In genomic region chr12:88111074-88111652, GRCh38 we compare ENCODE assay signal across 7 cellular contexts. TPM values are rescaled to one million over a fixed set of nuclear protein-coding genes. Genes with fewer than 3 reads are reported as not detected.
DNase-seq lines count a peak whose midpoint lies in the region; ATAC-seq and TF ChIP-seq lines count a peak whose summit lies in the region.

No MANE protein-coding gene starts in this region.

- H3K9me2 ChIP-seq in hepatocyte (replicated peaks; ENCODE audit: insufficient read depth), result no peaks in the 10 kb centered on the region

- H3K27me3 ChIP-seq in KMS-11 (ENCODE audit: insufficient read depth, low read depth), result no peaks in the 10 kb centered on the region
- no peaks in the 10 kb centered on the region for H3K27me3 ChIP-seq in hepatocyte
- no peaks in the 10 kb centered on the region for H3K27me3 ChIP-seq in thoracic aorta (replicated peaks; ENCODE audit: insufficient read depth)
- H3K27me3 ChIP-seq in tibial artery, result no peaks in the 10 kb centered on the region

- H3K4me2 ChIP-seq in KMS-11 (peak overlapping the region; percentile 71; the same call in 1 of the 2 replicates), hepatocyte (peak overlapping the region; percentile 65)

- H3K79me2 ChIP-seq in KMS-11 (ENCODE audit: insufficient read depth, low read depth), result no peaks in the 10 kb centered on the region
- H3K79me2 ChIP-seq in hepatocyte, result no peaks in the 10 kb centered on the region

- WGBS in hepatocyte (ENCODE audit: low lambda C conversion rate, missing lambda C conversion rate), result 35% methylated on average over 1 of the region's 1 CpG

- TF ChIP-seq CTCF in KMS-11 (conservative IDR thresholded peaks at IDR 0.05; ENCODE audit: low read depth, low read length), result peak; percentile 66
- peak; percentile 60 for TF ChIP-seq CTCF in hepatocyte (IDR thresholded peaks at IDR 0.05; ENCODE audit: poor library complexity)
- no peak for TF ChIP-seq CTCF in thoracic aorta (IDR thresholded peaks at IDR 0.05)
- peak in 1 of 2 experiments; percentile 26 for TF ChIP-seq CTCF in tibial artery (IDR thresholded peaks at IDR 0.05)

- no peak for ATAC-seq in thoracic aorta (ENCODE audit: insufficient number of reproducible peaks, low FRiP score, low read depth)

- no peak overlapping the region for H3K9ac ChIP-seq in KMS-11

- H3K9me3 ChIP-seq in hepatocyte (ENCODE audit: low read depth) (no peaks in the 10 kb centered on the region), thoracic aorta (no peaks in the 10 kb centered on the region), tibial artery (no peaks in the 10 kb centered on the region)

- intact Hi-C loops in tibial artery (cut with DNase I; ENCODE audit: low total_unique reads), result no loop called here

- H4K20me1 ChIP-seq in KMS-11 (ENCODE audit: insufficient read depth) (no peaks in the 10 kb centered on the region), hepatocyte (ENCODE audit: insufficient read depth, poor library complexity, severe bottlenecking) (no peaks in the 10 kb centered on the region)

- no peaks in the 10 kb centered on the region for H3K36me3 ChIP-seq in KMS-11 (ENCODE audit: insufficient read depth)
- no peaks in the 10 kb centered on the region for H3K36me3 ChIP-seq in hepatocyte (replicated peaks; ENCODE audit: insufficient read depth, low read depth)
- H3K36me3 ChIP-seq in thoracic aorta, result peaks cover 8% of the 10 kb centered on the region
- H3K36me3 ChIP-seq in tibial artery, result peaks cover 11 to 25% (median 22%) of the 10 kb centered on the region in 3 donors

- H3K4me3 ChIP-seq in KMS-11 (IDR thresholded peaks at IDR 0.05; ENCODE audit: insufficient read depth, low read depth, low read length) (no peak overlapping the region), hepatocyte (no peak overlapping the region), thoracic aorta (peak overlapping the region; percentile 60), tibial artery (no peak overlapping the region)

- H3K4me1 ChIP-seq in KMS-11 (ENCODE audit: low read depth, poor library complexity, severe bottlenecking) (peaks cover 9% of the 10 kb centered on the region), hepatocyte (ENCODE audit: insufficient read depth) (no peaks in the 10 kb centered on the region), thoracic aorta (ENCODE audit: control insufficient read depth in 1 of 2, low read depth in 2 of 2) (no peaks in the 10 kb centered on the region), tibial artery (no peaks in the 10 kb centered on the region)

- no peak overlapping the region for H3K27ac ChIP-seq in KMS-11
- no peak overlapping the region for H3K27ac ChIP-seq in hepatocyte
- no peak overlapping the region for H3K27ac ChIP-seq in thoracic aorta
- H3K27ac ChIP-seq in tibial artery, result no peak overlapping the region

- peak; percentile 20 for DNase-seq in GM04504 (ENCODE audit: low read depth)
- DNase-seq in SW480 (ENCODE audit: low spot score), result peak; percentile 39
- peak; percentile 44 for DNase-seq in hepatocyte (ENCODE audit: low spot score)
- DNase-seq in thoracic aorta (ENCODE audit: low spot score), result no peak
- no peak for DNase-seq in tibial artery
- no peak for DNase-seq in anterior cingulate cortex (lab: John Stamatoyannopoulos, UW)

- H2AFZ ChIP-seq in KMS-11 (ENCODE audit: low read depth) (peak overlapping the region; percentile 34; the same call in 1 of the 2 replicates), hepatocyte (peak overlapping the region; percentile 47)

RNA-seq across cellular contexts. Expression of gene CEP290, which starts 30.7 kb away (rescaled TPM):
- 14.4 and 17.0 TPM in 2 replicates for total RNA-seq in hepatocyte
- 12.1 and 12.2 TPM in 2 replicates for polyA plus RNA-seq in hepatocyte
- 10 to 100 TPM; 17.8 to 21.4 TPM for total RNA-seq in thoracic aorta

RNA-seq across cellular contexts. Expression of gene TMTC3, which starts 30.9 kb away (rescaled TPM):
- total RNA-seq in hepatocyte, result 33.7 and 35.5 TPM in 2 replicates
- 7.0 and 8.1 TPM in 2 replicates for polyA plus RNA-seq in hepatocyte
- total RNA-seq in thoracic aorta, result 10 to 100 TPM; 17.6 to 22.9 TPM

Comparison
In these comparisons a context has a peak if more than half of its experiments do, and no peak if none do; other contexts are left out.
1. DNase-seq: peak in GM04504 (single experiment), SW480 (single experiment) and hepatocyte (single experiment); none in thoracic aorta (single experiment), tibial artery (0 of 2) and anterior cingulate cortex (0 of 58).